Comparison of ENCODE assay signal across 21 cellular contexts in genomic region chr2:75643980-75644379, GRCh38.
"Had no signal": no experiment of that assay in that cellular context is flagged by ENCODE, and none has a peak within 500 bp of the region (broad histone marks: within the 10 kb centered on the region; RNA-seq: fewer than 3 reads in every experiment).

No MANE protein-coding gene starts in this region.

- H3K27me3 ChIP-seq: MG63 had no signal

- H3K4me2 ChIP-seq: SK-N-SH had no signal

- H3K9me3 ChIP-seq: MG63, SK-N-SH had no signal

- H3K27ac ChIP-seq: RWPE1 had no signal

- DNase-seq: IMR-90, Karpas-422, KG1, MG63, NCI-H1092, NCI-H1105 treated with DMSO at 0.1 percent for 48 hours, NCI-H1417 treated with DMSO at 0.1 percent for 48 hours, NCI-H146, NCI-H1694 treated with DMSO at 0.1 percent for 48 hours, NCI-H2029, NCI-H2081 treated with DMSO at 0.1 percent for 48 hours, NCI-H2171, NCI-H226, NCI-H446, NCI-H510A, NCI-H524 treated with DMSO at 0.1 percent for 48 hours, NCI-H69, NCI-H774, SHP77, SK-N-SH had no signal

- H3K9ac ChIP-seq: SK-N-SH had no signal

- H3K9me2 ChIP-seq: SK-N-SH had no signal

- H3K4me3 ChIP-seq: MG63 had no signal
